In genomic region chr2:105194022-105194681, GRCh38 we compare ENCODE assay signal across 27 cellular contexts. TPM values are rescaled to one million over a fixed set of nuclear protein-coding genes. Genes with fewer than 3 reads are reported as not detected.
"Had no signal": no experiment of that assay in that cellular context is flagged by ENCODE, and none has a peak within 500 bp of the region (broad histone marks: within the 10 kb centered on the region; RNA-seq: fewer than 3 reads in every experiment).

No MANE protein-coding gene starts in this region.

- H3K27me3 ChIP-seq: colonic mucosa, foreskin keratinocyte, neutrophil, tibial nerve, vagina had no signal

- H3K36me3 ChIP-seq: colonic mucosa, neutrophil, tibial nerve, vagina had no signal

- H3K36me3 Mint-ChIP-seq: immature natural killer cell, mesothelial cell of epicardium had no signal

- H3K9ac ChIP-seq: parathyroid adenoma had no signal

- DNase-seq: activated B cell treated with CpG ODN at 0.5 μM for 24 hours; activated CD4-positive, alpha-beta T cell treated with anti-CD3 and anti-CD28 coated beads for 48 hours; activated naive CD4-positive, alpha-beta T cell treated with anti-CD3 and anti-CD28 coated beads, Interleukin-2, amount 50 U/mL, for 16 hours; activated T-cell treated with anti-CD3 and anti-CD28 coated beads for 4 hours; colonic mucosa; foreskin keratinocyte; glutamatergic neuron; immature natural killer cell; left colon; right cardiac atrium; stimulated activated CD4-positive, alpha-beta T cell treated with anti-CD3 and anti-CD28 coated beads, Interleukin-15, amount 100 ng/mL, for 24 hours; stimulated activated CD4-positive, alpha-beta T cell treated with anti-CD3 and anti-CD28 coated beads, Interleukin-4, amount 100 ng/mL, for 1 hour; stimulated activated naive CD4-positive, alpha-beta T cell; SW 1271 had no signal

- ATAC-seq: foreskin keratinocyte, left colon, right cardiac atrium had no signal

- H3K27ac Mint-ChIP-seq: activated B cell treated with CpG ODN at 0.5 μM for 24 hours; immature natural killer cell; mesothelial cell of epicardium; T-helper 2 cell treated with Interferon-gamma antibody and Interleukin-4, amounts not matched to agents 5 μg/mL and 100 μg/mL, for 36 hours had no signal

- H3K4me1 Mint-ChIP-seq: activated B cell treated with CpG ODN at 0.5 μM for 24 hours, immature natural killer cell, mesothelial cell of epicardium had no signal

- H3K27ac ChIP-seq: colonic mucosa, foreskin keratinocyte, neutrophil, parathyroid adenoma, skin epidermis, tibial nerve, vagina had no signal

- H3K9me3 ChIP-seq: colonic mucosa, neutrophil, tibial nerve, vagina had no signal

- H3K79me2 ChIP-seq: parathyroid adenoma had no signal

- H3K4me3 ChIP-seq: colonic mucosa, lung, skin epidermis, tibial nerve, vagina had no signal

- H2AFZ ChIP-seq: parathyroid adenoma had no signal

- H3K4me3 Mint-ChIP-seq: activated B cell treated with CpG ODN at 0.5 μM for 24 hours; immature natural killer cell; mesothelial cell of epicardium; T-helper 2 cell treated with Interferon-gamma antibody and Interleukin-4, amounts not matched to agents 5 μg/mL and 100 μg/mL, for 36 hours had no signal

- H3K4me1 ChIP-seq: colonic mucosa, foreskin keratinocyte, parathyroid adenoma, tibial nerve, vagina had no signal

RNA-seq across cellular contexts. Expression of gene GPR45, which starts 47.4 kb away (rescaled TPM):
- total RNA-seq: activated B cell treated with CpG ODN at 0.5 μM for 24 hours; activated CD8-positive, alpha-beta memory T cell treated with anti-CD3 and anti-CD28 coated beads for 36 hours; cardiac septum; colonic mucosa; foreskin keratinocyte; left colon; lung; mesothelial cell of epicardium; myocyte; right cardiac atrium; subcutaneous adipose tissue; tibial nerve; vagina had no signal
- polyA plus RNA-seq: adipose tissue, foreskin keratinocyte, immature natural killer cell, lung, right cardiac atrium had no signal
